ENCODE assay signal across 34 cellular contexts in the genomic region with DNA sequence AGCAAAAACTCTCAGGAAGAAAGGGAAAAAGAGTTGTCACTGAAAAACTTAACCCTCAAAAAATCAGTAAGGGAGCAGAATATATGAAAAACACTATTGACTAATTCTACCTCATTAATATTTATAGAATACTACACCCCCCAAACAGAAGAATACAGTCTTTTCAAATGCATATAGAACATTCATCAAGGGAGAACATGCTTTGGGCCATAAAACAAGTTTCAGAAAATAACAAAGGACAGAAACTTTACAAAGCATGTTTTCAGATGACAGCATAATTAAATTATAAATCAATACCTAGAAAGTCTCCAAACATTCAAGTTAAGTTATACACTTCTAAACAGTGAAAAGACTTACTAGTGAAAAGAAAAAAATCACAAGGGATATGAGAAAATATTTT.
"Had no signal": no experiment of that assay in that cellular context is flagged by ENCODE, and none has a peak within 500 bp of the region (broad histone marks: within the 10 kb centered on the region; RNA-seq: fewer than 3 reads in every experiment).

No MANE protein-coding gene starts in this region.

- DNase-seq: Kasumi-1, MG63, MM.1S, MV-4-11, NCI-H1048, NCI-H1092, NCI-H1092 treated with DMSO at 0.1 percent for 48 hours, NCI-H1105, NCI-H1105 treated with DMSO at 0.1 percent for 48 hours, NCI-H1417, NCI-H1417 treated with DMSO at 0.1 percent for 48 hours, NCI-H1436, NCI-H1436 treated with DMSO at 0.1 percent for 48 hours, NCI-H146, NCI-H1694, NCI-H1694 treated with DMSO at 0.1 percent for 48 hours, NCI-H187, NCI-H187 treated with DMSO at 0.1 percent for 48 hours, NCI-H1930, NCI-H2029, NCI-H2029 treated with DMSO at 0.1 percent for 48 hours, NCI-H2081, NCI-H2081 treated with DMSO at 0.1 percent for 48 hours, NCI-H2107, NCI-H2171, NCI-H2171 treated with DMSO at 0.1 percent for 48 hours, NCI-H2227 treated with DMSO at 0.1 percent for 48 hours, NCI-H226, NCI-H345, NCI-H446, NCI-H446 treated with DMSO at 0.1 percent for 48 hours, NCI-H510A, NCI-H510A treated with DMSO at 0.1 percent for 48 hours, NCI-H524 had no signal
